In the genomic region with DNA sequence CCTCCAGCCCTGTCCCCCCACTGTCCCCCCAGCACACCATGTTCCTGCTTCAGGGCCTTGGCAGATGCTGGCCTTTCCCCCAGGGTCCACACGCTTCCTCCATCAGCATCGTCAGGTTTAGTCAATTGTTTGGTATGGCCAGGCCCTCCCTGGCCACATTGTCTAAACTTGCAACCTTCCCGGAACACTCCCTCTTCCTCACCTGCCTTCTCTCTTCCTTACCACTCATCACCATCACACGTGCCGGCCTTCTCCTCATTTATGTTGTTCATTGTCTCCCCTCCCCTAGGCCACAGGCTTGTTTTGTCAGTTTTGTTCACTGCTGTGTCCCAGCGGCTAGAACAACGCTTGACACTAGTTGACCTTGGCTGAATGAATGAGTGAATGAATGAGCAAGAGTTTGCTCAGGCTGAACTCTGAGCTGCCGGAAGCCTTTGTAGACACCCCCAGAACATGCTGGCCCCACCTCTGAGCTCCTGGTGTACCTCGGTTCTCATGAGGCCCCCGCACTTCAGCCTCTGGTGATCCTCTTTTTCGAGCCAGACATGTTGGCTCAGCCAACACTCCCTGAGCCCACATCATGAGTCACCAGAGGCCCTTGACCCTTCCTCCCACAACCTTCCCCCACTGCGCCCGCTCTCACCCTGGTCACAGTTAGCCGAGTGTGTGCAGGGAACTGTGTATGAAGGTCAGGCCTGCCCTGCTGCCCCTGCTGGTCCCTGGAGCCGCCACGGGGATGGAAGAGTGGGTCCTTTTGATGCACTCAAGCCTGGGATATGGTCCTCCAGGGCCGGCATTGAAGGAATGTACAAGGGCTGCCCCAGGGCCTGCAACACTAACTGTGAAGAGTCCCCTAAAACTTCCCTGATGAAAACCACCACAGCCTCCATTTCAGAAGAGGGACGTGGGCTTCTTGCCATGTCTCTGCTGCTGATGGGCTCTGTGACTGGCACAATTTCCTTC, we compare ENCODE assay signal across 9 cellular contexts. TPM values are rescaled to one million over a fixed set of nuclear protein-coding genes. Genes with fewer than 3 reads are reported as not detected.
DNase-seq lines count a peak whose midpoint lies in the region; ATAC-seq, FAIRE-seq and TF ChIP-seq lines count a peak whose summit lies in the region.
"Had no signal": no experiment of that assay in that cellular context is flagged by ENCODE, and none has a peak within 500 bp of the region (broad histone marks: within the 10 kb centered on the region; RNA-seq: fewer than 3 reads in every experiment).

No MANE protein-coding gene starts in this region.

- H3K4me3 Mint-ChIP-seq in activated B cell treated with CpG ODN at 0.5 μM for 24 hours, result no peak overlapping the region
- no peak overlapping the region for H3K4me3 Mint-ChIP-seq in activated naive CD8-positive, alpha-beta T cell treated with anti-CD3 and anti-CD28 coated beads for 36 hours

- H3K9ac ChIP-seq in skeletal muscle satellite cell (ENCODE audit: low read depth, low read length), result peak overlapping the region; percentile 52

- no peak for FAIRE-seq in D721Med (lab: Jason Lieb, UNC)

- CTCF ChIA-PET in HEK293 (lab: Yijun Ruan, JAX), result interaction anchor here (1.1 kb wide), 1 partner anchor 13 kb away, joined by 4 read pairs; no protein-coding TSS in a partner anchor
- CTCF ChIA-PET in activated B cell treated with CpG ODN at 0.5 μM for 24 hours (lab: Charles Lee), result no interaction called here
- CTCF ChIA-PET in GM10248 (lab: Yijun Ruan, JAX), result interaction anchor here (1.2 to 1.4 kb wide), 2 partner anchors 11 to 42 kb away, joined by 4 to 5 read pairs; no protein-coding TSS in a partner anchor

- ATAC-seq in activated B cell treated with CpG ODN at 0.5 μM for 24 hours (ENCODE audit: low read depth), result no peak
- ATAC-seq in left cardiac atrium, result peak; percentile 69 to 75
- no peak for ATAC-seq in GM21360 (IDR thresholded peaks at IDR 0.05; ENCODE audit: unreplicated experiment)

- peaks cover 29% of the 10 kb centered on the region for H3K27me3 Mint-ChIP-seq in activated B cell treated with CpG ODN at 0.5 μM for 24 hours
- H3K27me3 Mint-ChIP-seq in activated naive CD8-positive, alpha-beta T cell treated with anti-CD3 and anti-CD28 coated beads for 36 hours, result no peaks in the 10 kb centered on the region

- peak; percentile 10 for DNase-seq in activated B cell treated with CpG ODN at 0.5 μM for 24 hours
- peak; percentile 73 for DNase-seq in left cardiac atrium
- DNase-seq in D721Med (ENCODE audit: insufficient read length, low spot score), result no peak
- DNase-seq in GM10248 (ENCODE audit: extremely low spot score), result no peak
- DNase-seq in activated naive CD8-positive, alpha-beta T cell treated with anti-CD3 and anti-CD28 coated beads for 36 hours, result no peak
- DNase-seq: naive B cell had no signal

- H3K4me1 ChIP-seq in HEK293 (ENCODE audit: control insufficient read depth, insufficient read depth, low read length) (no peaks in the 10 kb centered on the region), skeletal muscle satellite cell (ENCODE audit: control insufficient read depth, insufficient read depth, low read length) (peaks cover 89% of the 10 kb centered on the region)

- H3K4me1 Mint-ChIP-seq in activated B cell treated with CpG ODN at 0.5 μM for 24 hours, result peaks cover 38% of the 10 kb centered on the region
- H3K4me1 Mint-ChIP-seq in activated naive CD8-positive, alpha-beta T cell treated with anti-CD3 and anti-CD28 coated beads for 36 hours, result peaks cover 8% of the 10 kb centered on the region

- TF ChIP-seq CTCF in HEK293 (tag by site-specific recombination; IDR thresholded peaks at IDR 0.05) (no peak), activated B cell treated with CpG ODN at 0.5 μM for 24 hours (IDR thresholded peaks at IDR 0.05) (no peak), D721Med (IDR thresholded peaks at IDR 0.05; ENCODE audit: insufficient read depth, missing control alignments) (no peak), GM10248 (IDR thresholded peaks at IDR 0.05; ENCODE audit: control extremely low read depth, extremely low read depth, low read depth, missing control alignments) (no peak)

- no peaks in the 10 kb centered on the region for H3K36me3 Mint-ChIP-seq in activated B cell treated with CpG ODN at 0.5 μM for 24 hours (ENCODE audit: low read depth)
- H3K36me3 Mint-ChIP-seq in activated naive CD8-positive, alpha-beta T cell treated with anti-CD3 and anti-CD28 coated beads for 36 hours, result no peaks in the 10 kb centered on the region

- POLR2A ChIA-PET in HEK293 (lab: Yijun Ruan, JAX) (no interaction called here), activated B cell treated with CpG ODN at 0.5 μM for 24 hours (lab: Charles Lee) (no interaction called here), GM10248 (lab: Yijun Ruan, JAX) (no interaction called here)

- H3K36me3 ChIP-seq in HEK293 (ENCODE audit: control insufficient read depth in 2 of 2, insufficient read depth in 1 of 2, low read length in 2 of 2) (no peaks in the 10 kb centered on the region), skeletal muscle satellite cell (ENCODE audit: insufficient read depth, low read length) (no peaks in the 10 kb centered on the region)

- H3K9me3 ChIP-seq in HEK293 (ENCODE audit: control insufficient read depth, insufficient read depth, low read depth, low read length), result no peaks in the 10 kb centered on the region
- no peaks in the 10 kb centered on the region for H3K9me3 ChIP-seq in skeletal muscle satellite cell (replicated peaks; ENCODE audit: low read length)

- H3K27ac ChIP-seq in HEK293 (ENCODE audit: extremely low read depth, low read depth, low read length), result no peak overlapping the region

- H3K27me3 ChIP-seq in skeletal muscle satellite cell (ENCODE audit: control insufficient read depth, insufficient read depth, low read length), result no peaks in the 10 kb centered on the region

- peak overlapping the region; percentile 40 for H3K4me2 ChIP-seq in skeletal muscle satellite cell (ENCODE audit: low read length)

- intact Hi-C loops in activated B cell treated with CpG ODN at 0.5 μM for 24 hours (cut with micrococcal nuclease), result no loop called here
- intact Hi-C loops in left cardiac atrium (cut with DNase I), result no loop called here

- no peaks in the 10 kb centered on the region for H3K9me3 Mint-ChIP-seq in activated B cell treated with CpG ODN at 0.5 μM for 24 hours
- no peaks in the 10 kb centered on the region for H3K9me3 Mint-ChIP-seq in activated naive CD8-positive, alpha-beta T cell treated with anti-CD3 and anti-CD28 coated beads for 36 hours
- H3K9me3 Mint-ChIP-seq: naive B cell had no signal

- no peak overlapping the region for H3K4me3 ChIP-seq in HEK293 (ENCODE audit: low read depth, low read length)
- H3K4me3 ChIP-seq in skeletal muscle satellite cell (ENCODE audit: low read length), result no peak overlapping the region

- H3K27ac Mint-ChIP-seq in activated B cell treated with CpG ODN at 0.5 μM for 24 hours, result no peak overlapping the region
- H3K27ac Mint-ChIP-seq in activated naive CD8-positive, alpha-beta T cell treated with anti-CD3 and anti-CD28 coated beads for 36 hours, result no peak overlapping the region

TF ChIP-seq in HEK293, 187 proteins besides CTCF, POLR2A, EP300 and RAD21:
- peak; percentile 75 for TF ChIP-seq EGR2 (tag by site-specific recombination; IDR thresholded peaks at IDR 0.05; ENCODE audit: low read depth)
- no peak for TF ChIP-seq SP7 (tag by site-specific recombination; IDR thresholded peaks at IDR 0.05)
- peak; percentile 62; the same call in 1 of the 2 replicates for TF ChIP-seq ZFHX2 (tag by site-specific recombination; conservative IDR thresholded peaks at IDR 0.05)
- TF ChIP-seq ZNF521 (tag by site-specific recombination; IDR thresholded peaks at IDR 0.05), result no peak

RNA-seq across cellular contexts. Expression of gene HS1BP3, which starts 57.5 kb away (rescaled TPM):
- total RNA-seq in activated B cell treated with CpG ODN at 0.5 μM for 24 hours (13.0 and 13.1 TPM in 2 replicates), left cardiac atrium (10 to 100 TPM; 19.8 to 21.4 TPM)
- total RNA-seq in skeletal muscle satellite cell (2012; rRNA removed), result 18.1 and 34.2 TPM in 2 replicates
- total RNA-seq in activated naive CD8-positive, alpha-beta T cell treated with anti-CD3 and anti-CD28 coated beads for 36 hours, result 1 to 10 TPM; 5.9 to 6.0 TPM

Comparison
In these comparisons a context has a peak if more than half of its experiments do, and no peak if none do; other contexts are left out.
1. ATAC-seq: peak in left cardiac atrium (2 of 2); none in activated B cell treated with CpG ODN at 0.5 μM for 24 hours (single experiment) and GM21360 (single experiment).
2. DNase-seq: peak in activated B cell treated with CpG ODN at 0.5 μM for 24 hours (single experiment) and left cardiac atrium (single experiment); none in D721Med (single experiment), GM10248 (single experiment) and activated naive CD8-positive, alpha-beta T cell treated with anti-CD3 and anti-CD28 coated beads for 36 hours (single experiment).